ENCODE assay signal across 12 cellular contexts in genomic region chr13:97327521-97328221, GRCh38.
DNase-seq lines count a peak whose midpoint lies in the region; ATAC-seq and TF ChIP-seq lines count a peak whose summit lies in the region.
"Had no signal": no experiment of that assay in that cellular context is flagged by ENCODE, and none has a peak within 500 bp of the region (broad histone marks: within the 10 kb centered on the region; RNA-seq: fewer than 3 reads in every experiment).

No MANE protein-coding gene starts in this region.

- no peak overlapping the region for H2AK5ac ChIP-seq in trophoblast cell (ENCODE audit: low read length)

- H3K79me1 ChIP-seq in trophoblast cell (ENCODE audit: low read length) = peaks cover 8% of the 10 kb centered on the region

- TF ChIP-seq CTCF in fibroblast of lung (conservative IDR thresholded peaks at IDR 0.05 in 1 of 2, IDR thresholded peaks at IDR 0.05 in 1 of 2; ENCODE audit: low read depth in 1 of 2, low read length in 2 of 2) = no peak

- no peaks in the 10 kb centered on the region for H3K9me3 Mint-ChIP-seq in stimulated activated memory B cell treated with anti-CD40 and anti-IgM and Interleukin-4, amounts not matched to agents 10 μg/mL and 1 μg/mL and 100 μg/mL, for 72 hours
- no peaks in the 10 kb centered on the region for H3K9me3 Mint-ChIP-seq in activated CD8-positive, alpha-beta T cell treated with anti-CD3 and anti-CD28 coated beads, Interleukin-2, amount 10 ng/mL, durations not matched to agents 7 days and 5 days (ENCODE audit: insufficient read depth)
- H3K9me3 Mint-ChIP-seq: stimulated activated naive B cell treated with anti-CD40 and anti-IgM and Interleukin-4, amounts not matched to agents 10 μg/mL and 1 μg/mL and 100 μg/mL, for 72 hours had no signal

- DNase-seq in EL (peak; percentile 43), SJSA1 (ENCODE audit: low read depth in 1 of 2, low spot score in 2 of 2) (no peak), fibroblast of lung (ENCODE audit: low read depth in 2 of 2) (peak in 1 of 2 donors; percentile 66), trophoblast cell (no peak)
- DNase-seq in activated CD8-positive, alpha-beta T cell treated with anti-CD3 and anti-CD28 coated beads, Interleukin-2, amount 10 ng/mL, durations not matched to agents 7 days and 5 days = no peak
- DNase-seq: activated naive CD4-positive, alpha-beta T cell; GDM1; Kasumi-1; stimulated activated naive B cell treated with anti-CD40 and anti-IgM and Interleukin-4, amounts not matched to agents 10 μg/mL and 1 μg/mL and 100 μg/mL, for 72 hours had no signal

- no peak overlapping the region for H4K8ac ChIP-seq in trophoblast cell (ENCODE audit: low read depth, low read length)

- ATAC-seq in stimulated activated memory B cell treated with anti-CD40 and anti-IgM and Interleukin-4, amounts not matched to agents 10 μg/mL and 1 μg/mL and 100 μg/mL, for 72 hours = no peak
- ATAC-seq in HG02763 (IDR thresholded peaks at IDR 0.05; ENCODE audit: unreplicated experiment) = no peak
- no peak for ATAC-seq in HG03457 (IDR thresholded peaks at IDR 0.05; ENCODE audit: unreplicated experiment)
- no peak for ATAC-seq in activated CD8-positive, alpha-beta T cell treated with anti-CD3 and anti-CD28 coated beads, Interleukin-2, amount 10 ng/mL, durations not matched to agents 7 days and 5 days
- ATAC-seq: stimulated activated naive B cell treated with anti-CD40 and anti-IgM and Interleukin-4, amounts not matched to agents 10 μg/mL and 1 μg/mL and 100 μg/mL, for 72 hours had no signal

- no peaks in the 10 kb centered on the region for H3K27me3 ChIP-seq in SJSA1 (replicated peaks)
- no peaks in the 10 kb centered on the region for H3K27me3 ChIP-seq in fibroblast of lung (ENCODE audit: control insufficient read depth, insufficient read depth, low read length)
- no peaks in the 10 kb centered on the region for H3K27me3 ChIP-seq in trophoblast cell (ENCODE audit: insufficient read depth, low read length)

- H3K27ac Mint-ChIP-seq in stimulated activated memory B cell treated with anti-CD40 and anti-IgM and Interleukin-4, amounts not matched to agents 10 μg/mL and 1 μg/mL and 100 μg/mL, for 72 hours = no peak overlapping the region
- no peak overlapping the region for H3K27ac Mint-ChIP-seq in activated CD8-positive, alpha-beta T cell treated with anti-CD3 and anti-CD28 coated beads, Interleukin-2, amount 10 ng/mL, durations not matched to agents 7 days and 5 days
- H3K27ac Mint-ChIP-seq: stimulated activated naive B cell treated with anti-CD40 and anti-IgM and Interleukin-4, amounts not matched to agents 10 μg/mL and 1 μg/mL and 100 μg/mL, for 72 hours had no signal

- H3K4me1 Mint-ChIP-seq in stimulated activated memory B cell treated with anti-CD40 and anti-IgM and Interleukin-4, amounts not matched to agents 10 μg/mL and 1 μg/mL and 100 μg/mL, for 72 hours = peaks cover 11% of the 10 kb centered on the region
- no peaks in the 10 kb centered on the region for H3K4me1 Mint-ChIP-seq in activated CD8-positive, alpha-beta T cell treated with anti-CD3 and anti-CD28 coated beads, Interleukin-2, amount 10 ng/mL, durations not matched to agents 7 days and 5 days (ENCODE audit: low read depth)

- H3K14ac ChIP-seq in trophoblast cell (ENCODE audit: low read length) = no peak overlapping the region

- H3K4ac ChIP-seq in trophoblast cell (ENCODE audit: low read depth, low read length) = no peak overlapping the region

- no peak overlapping the region for H3K23ac ChIP-seq in trophoblast cell (ENCODE audit: low read length)

- no peak overlapping the region for H4K12ac ChIP-seq in trophoblast cell (ENCODE audit: low read depth, low read length)

- H3K9ac ChIP-seq in fibroblast of lung (ENCODE audit: insufficient read depth, low read length) (no peak overlapping the region), trophoblast cell (ENCODE audit: low read length) (no peak overlapping the region)

- H3K9me3 ChIP-seq in SJSA1 (replicated peaks) (no peaks in the 10 kb centered on the region), fibroblast of lung (ENCODE audit: control insufficient read depth, insufficient read depth, low read depth, low read length) (no peaks in the 10 kb centered on the region), trophoblast cell (ENCODE audit: insufficient read depth, low read depth, low read length) (no peaks in the 10 kb centered on the region)

- CTCF ChIA-PET in activated CD8-positive, alpha-beta T cell treated with anti-CD3 and anti-CD28 coated beads, Interleukin-2, amount 10 ng/mL, durations not matched to agents 7 days and 5 days (lab: Charles Lee) = no interaction called here

- POLR2A ChIA-PET in activated CD8-positive, alpha-beta T cell treated with anti-CD3 and anti-CD28 coated beads, Interleukin-2, amount 10 ng/mL, durations not matched to agents 7 days and 5 days (lab: Charles Lee) = no interaction called here

- H3K4me3 Mint-ChIP-seq in stimulated activated memory B cell treated with anti-CD40 and anti-IgM and Interleukin-4, amounts not matched to agents 10 μg/mL and 1 μg/mL and 100 μg/mL, for 72 hours = no peak overlapping the region
- no peak overlapping the region for H3K4me3 Mint-ChIP-seq in activated CD8-positive, alpha-beta T cell treated with anti-CD3 and anti-CD28 coated beads, Interleukin-2, amount 10 ng/mL, durations not matched to agents 7 days and 5 days
- H3K4me3 Mint-ChIP-seq: stimulated activated naive B cell treated with anti-CD40 and anti-IgM and Interleukin-4, amounts not matched to agents 10 μg/mL and 1 μg/mL and 100 μg/mL, for 72 hours had no signal

- peaks cover 24% of the 10 kb centered on the region for H3K4me1 ChIP-seq in SJSA1 (replicated peaks)
- peaks cover 20% of the 10 kb centered on the region for H3K4me1 ChIP-seq in fibroblast of lung (ENCODE audit: control insufficient read depth, extremely low read depth, insufficient read depth, low read length)
- peaks cover 8 to 15% of the 10 kb centered on the region in 2 experiments for H3K4me1 ChIP-seq in trophoblast cell (ENCODE audit: control insufficient read depth in 1 of 2, insufficient read depth in 2 of 2, low read length in 2 of 2)

- no peak overlapping the region for H2BK12ac ChIP-seq in trophoblast cell (ENCODE audit: low read length)

- no peak overlapping the region for H4K91ac ChIP-seq in trophoblast cell (ENCODE audit: low read depth, low read length)

- H2AFZ ChIP-seq in fibroblast of lung (ENCODE audit: low read length) (no peak overlapping the region), trophoblast cell (ENCODE audit: insufficient read depth, low read length, poor library complexity) (no peak overlapping the region)

- H3K79me2 ChIP-seq in fibroblast of lung (ENCODE audit: control insufficient read depth, insufficient read depth, low read length) (peaks cover 24% of the 10 kb centered on the region), trophoblast cell (ENCODE audit: control insufficient read depth, insufficient read depth, low read length, poor library complexity) (peaks cover 6% of the 10 kb centered on the region)

- H3K27me3 Mint-ChIP-seq in stimulated activated memory B cell treated with anti-CD40 and anti-IgM and Interleukin-4, amounts not matched to agents 10 μg/mL and 1 μg/mL and 100 μg/mL, for 72 hours = no peaks in the 10 kb centered on the region
- H3K27me3 Mint-ChIP-seq in activated CD8-positive, alpha-beta T cell treated with anti-CD3 and anti-CD28 coated beads, Interleukin-2, amount 10 ng/mL, durations not matched to agents 7 days and 5 days (ENCODE audit: low read depth) = no peaks in the 10 kb centered on the region
- H3K27me3 Mint-ChIP-seq: stimulated activated naive B cell treated with anti-CD40 and anti-IgM and Interleukin-4, amounts not matched to agents 10 μg/mL and 1 μg/mL and 100 μg/mL, for 72 hours had no signal

- H3K36me3 Mint-ChIP-seq in stimulated activated memory B cell treated with anti-CD40 and anti-IgM and Interleukin-4, amounts not matched to agents 10 μg/mL and 1 μg/mL and 100 μg/mL, for 72 hours = peaks cover 22% of the 10 kb centered on the region
- no peaks in the 10 kb centered on the region for H3K36me3 Mint-ChIP-seq in activated CD8-positive, alpha-beta T cell treated with anti-CD3 and anti-CD28 coated beads, Interleukin-2, amount 10 ng/mL, durations not matched to agents 7 days and 5 days (ENCODE audit: low read depth)
- H3K36me3 Mint-ChIP-seq: stimulated activated naive B cell treated with anti-CD40 and anti-IgM and Interleukin-4, amounts not matched to agents 10 μg/mL and 1 μg/mL and 100 μg/mL, for 72 hours had no signal

- H3K27ac ChIP-seq in SJSA1 (peak overlapping the region; percentile 97), fibroblast of lung (ENCODE audit: insufficient read depth, low read length) (no peak overlapping the region), trophoblast cell (ENCODE audit: low read depth, low read length) (peak overlapping the region; percentile 79)

- H3K18ac ChIP-seq in trophoblast cell (ENCODE audit: low read length) = no peak overlapping the region

- H3K4me2 ChIP-seq in fibroblast of lung (ENCODE audit: extremely low read depth, insufficient read depth, low read length) (peak overlapping the region; percentile 38), trophoblast cell (ENCODE audit: low read length) (no peak overlapping the region)

- H3K4me3 ChIP-seq in SJSA1 (no peak overlapping the region), fibroblast of lung (replicated peaks in 1 of 4; ENCODE audit: control extremely low read depth in 1 of 4, insufficient read depth in 1 of 4, low read depth in 3 of 4, low read length in 4 of 4) (no peak overlapping the region), trophoblast cell (ENCODE audit: low read depth, low read length) (no peak overlapping the region)

- no peak overlapping the region for H2BK120ac ChIP-seq in trophoblast cell (ENCODE audit: insufficient read depth, low read length, poor library complexity)

- no peak overlapping the region for H2BK5ac ChIP-seq in trophoblast cell (ENCODE audit: low read depth, low read length, poor library complexity)

- WGBS in trophoblast cell (ENCODE audit: extremely low coverage, insufficient coverage, insufficient read length) = no CpG with 5 or more reads among the region's 4 CpGs

- H4K20me1 ChIP-seq in fibroblast of lung (ENCODE audit: control insufficient read depth, extremely low read depth, insufficient read depth, low read length) = no peaks in the 10 kb centered on the region

- H3K36me3 ChIP-seq in SJSA1 (0 out of 2 replicates have a peak, but pooled peaks cover 3% of the 10 kb centered on the region), fibroblast of lung (ENCODE audit: control insufficient read depth, insufficient read depth, low read length) (no peaks in the 10 kb centered on the region), trophoblast cell (ENCODE audit: control insufficient read depth in 1 of 2, insufficient read depth in 2 of 2, low read length in 2 of 2) (peaks cover 7 to 10% of the 10 kb centered on the region in 2 experiments)
